ENCODE assay signal across 1 cellular context in genomic region chr2:20051518-20052228, GRCh38.
TF ChIP-seq lines count a peak whose summit lies in the region.

Gene LAPTM4A, minus strand, starts transcription at chr2:20051628. Its CDS starts 108 bp downstream, at chr2:20051520.

TF ChIP-seq in HepG2, 621 proteins besides CTCF, POLR2A, EP300 and RAD21 (continued from another document and continues in another):
- TF ChIP-seq REPIN1 (CRISPR knock-in tag; IDR thresholded peaks at IDR 0.05; ENCODE audit: borderline replicate concordance, low read depth) (peak; percentile 93), FOXA3 (CRISPR knock-in tag; IDR thresholded peaks at IDR 0.05) (peak; percentile 67), ZNF839 (CRISPR knock-in tag; IDR thresholded peaks at IDR 0.05; ENCODE audit: borderline replicate concordance) (peak; percentile 86; the same call in 1 of the 2 replicates), TERF1 (CRISPR knock-in tag; IDR thresholded peaks at IDR 0.05) (no peak), PBX2 (CRISPR knock-in tag; IDR thresholded peaks at IDR 0.05) (peak; percentile 97), ZNF383 (CRISPR knock-in tag; IDR thresholded peaks at IDR 0.05; ENCODE audit: borderline replicate concordance) (peak; percentile 99), SKI (IDR thresholded peaks at IDR 0.05; ENCODE audit: partially characterized antibody) (no peak), ZNF550 (CRISPR knock-in tag; IDR thresholded peaks at IDR 0.05; ENCODE audit: borderline replicate concordance) (peak; percentile 94), ZNF879 (CRISPR knock-in tag; IDR thresholded peaks at IDR 0.05) (no peak), ZBTB7A (CRISPR knock-in tag; IDR thresholded peaks at IDR 0.05) (peak; percentile 57; the same call in 1 of the 2 replicates), KDM3A (CRISPR knock-in tag; IDR thresholded peaks at IDR 0.05; ENCODE audit: low read depth) (peak; percentile 84), PCBP1 (IDR thresholded peaks at IDR 0.05; ENCODE audit: borderline replicate concordance, low read depth, low read length) (0 out of 2 replicates have a peak, but pooled peaks have one; percentile 45), NFE2L1 (CRISPR knock-in tag; IDR thresholded peaks at IDR 0.05; ENCODE audit: borderline replicate concordance) (no peak), ZNF740 (CRISPR knock-in tag; IDR thresholded peaks at IDR 0.05) (no peak), ZBTB46 (CRISPR knock-in tag; IDR thresholded peaks at IDR 0.05; ENCODE audit: borderline replicate concordance) (0 out of 2 replicates have a peak, but pooled peaks have one; percentile 59), PTBP1 (IDR thresholded peaks at IDR 0.05; ENCODE audit: low read depth, low read length, poor library complexity, severe bottlenecking) (peak; percentile 40), ELF3 (CRISPR knock-in tag; IDR thresholded peaks at IDR 0.05) (peak; percentile 82), ZNF382 (CRISPR knock-in tag; IDR thresholded peaks at IDR 0.05; ENCODE audit: borderline replicate concordance) (no peak), PRDM10 (CRISPR knock-in tag; IDR thresholded peaks at IDR 0.05; ENCODE audit: low read depth) (no peak), CCDC6 (CRISPR knock-in tag; IDR thresholded peaks at IDR 0.05) (peak; percentile 88; the same call in 1 of the 2 replicates), PAF1 (CRISPR knock-in tag; IDR thresholded peaks at IDR 0.05) (no peak), AFF4 (CRISPR knock-in tag; IDR thresholded peaks at IDR 0.05) (no peak), ZHX1 (CRISPR knock-in tag; IDR thresholded peaks at IDR 0.05; ENCODE audit: low read depth) (peak; percentile 88; the same call in 1 of the 2 replicates), ETV5 (CRISPR knock-in tag; IDR thresholded peaks at IDR 0.05; ENCODE audit: borderline replicate concordance) (peak; percentile 78), ZNF687 (CRISPR knock-in tag; IDR thresholded peaks at IDR 0.05) (peak; percentile 96), SNAI1 (CRISPR knock-in tag; IDR thresholded peaks at IDR 0.05; ENCODE audit: borderline replicate concordance) (0 out of 2 replicates have a peak, but pooled peaks have one; percentile 8), GMEB1 (CRISPR knock-in tag; IDR thresholded peaks at IDR 0.05; ENCODE audit: borderline replicate concordance) (peak; percentile 93), PITX1 (CRISPR knock-in tag; IDR thresholded peaks at IDR 0.05) (peak; percentile 46), ZNF431 (CRISPR knock-in tag; IDR thresholded peaks at IDR 0.05; ENCODE audit: borderline replicate concordance, low read depth) (peak; percentile 80; the same call in 1 of the 2 replicates), ARHGAP35 (CRISPR knock-in tag; IDR thresholded peaks at IDR 0.05; ENCODE audit: borderline replicate concordance) (no peak; the same call in 1 of the 2 replicates), SIN3A (IDR thresholded peaks at IDR 0.05; ENCODE audit: borderline replicate concordance, low read depth, low read length) (peak; percentile 88; the same call in 1 of the 2 replicates), ZNF598 (CRISPR knock-in tag; IDR thresholded peaks at IDR 0.05; ENCODE audit: borderline replicate concordance) (peak; percentile 98; the same call in 1 of the 2 replicates), ASH2L (IDR thresholded peaks at IDR 0.05; ENCODE audit: insufficient read length, low read depth, low read length) (peak; percentile 99), NBN (conservative IDR thresholded peaks at IDR 0.05) (no peak)
